33 cellular contexts compared by ENCODE assay signal in genomic region chr12:95141305-95141704, GRCh38.
"Had no signal": no experiment of that assay in that cellular context is flagged by ENCODE, and none has a peak within 500 bp of the region (broad histone marks: within the 10 kb centered on the region; RNA-seq: fewer than 3 reads in every experiment).

No MANE protein-coding gene starts in this region.

- H3K36me3 Mint-ChIP-seq: activated naive CD8-positive, alpha-beta T cell had no signal

- DNase-seq: activated B cell treated with CpG ODN at 0.5 μM for 24 hours; activated CD4-positive, alpha-beta T cell treated with anti-CD3 and anti-CD28 coated beads for 48 hours; activated CD4-positive, alpha-beta T cell treated with anti-CD3 and anti-CD28 coated beads, Interleukin-2, amount 50 U/mL, for 1 hour; activated CD4-positive, alpha-beta T cell treated with anti-CD3 and anti-CD28 coated beads, Interleukin-2, amount 50 U/mL, for 48 hours; activated CD8-positive, alpha-beta memory T cell treated with anti-CD3 and anti-CD28 coated beads for 24 hours; activated CD8-positive, alpha-beta T cell treated with anti-CD3 and anti-CD28 coated beads for 36 hours; activated effector memory CD4-positive, alpha-beta T cell treated with Interleukin-2 at 50 U/mL for 16 hours; activated gamma-delta T cell treated with Interleukin-2 at 50 U/mL for 16 hours; activated naive CD4-positive, alpha-beta T cell treated with anti-CD3 and anti-CD28 coated beads, Interleukin-2, amount 50 U/mL, for 16 hours; activated naive CD4-positive, alpha-beta T cell treated with Interleukin-2 at 50 U/mL for 16 hours; activated T-cell treated with anti-CD3 and anti-CD28 coated beads, Interleukin-2, amount 50 U/mL, for 4 hours; amniotic stem cell; anterior cingulate cortex; brain microvascular endothelial cell; effector CD4-positive, alpha-beta T cell; effector memory CD8-positive, alpha-beta T cell; erythroblast; foreskin keratinocyte; gastrocnemius medialis; glutamatergic neuron; heart left ventricle; T1000; WERI-Rb-1 had no signal

- H3K27me3 Mint-ChIP-seq: activated B cell treated with CpG ODN at 0.5 μM for 24 hours; activated CD8-positive, alpha-beta T cell treated with anti-CD3 and anti-CD28 coated beads for 36 hours; activated naive CD8-positive, alpha-beta T cell; activated T-helper 17 cell treated with anti-CD3 and anti-CD28 coated beads, Interleukin-2, amount 50 U/mL, for 72 hours; central memory CD8-positive, alpha-beta T cell; dendritic cell treated with granulocyte-macrophage colony-stimulating factor and Interleukin-4, amounts not matched to agents 40 ng/mL and 50 ng/mL, for 4 days; effector memory CD8-positive, alpha-beta T cell had no signal

- H3K4me3 Mint-ChIP-seq: activated B cell treated with CpG ODN at 0.5 μM for 24 hours; activated CD8-positive, alpha-beta T cell treated with anti-CD3 and anti-CD28 coated beads for 36 hours; activated naive CD8-positive, alpha-beta T cell; activated T-cell treated with anti-CD3 and anti-CD28 coated beads, Interleukin-2, amount 50 U/mL, for 4 hours; activated T-helper 17 cell treated with anti-CD3 and anti-CD28 coated beads, Interleukin-2, amount 50 U/mL, for 72 hours; central memory CD8-positive, alpha-beta T cell; dendritic cell treated with granulocyte-macrophage colony-stimulating factor and Interleukin-4, amounts not matched to agents 40 ng/mL and 50 ng/mL, for 4 days; effector memory CD8-positive, alpha-beta T cell; T-helper 2 cell treated with Interferon-gamma antibody and Interleukin-4, amounts not matched to agents 5 μg/mL and 100 μg/mL, for 36 hours had no signal

- H3K4me3 ChIP-seq: coronary artery, esophagus muscularis mucosa, gastrocnemius medialis, heart left ventricle had no signal

- FAIRE-seq: astrocyte, bronchial epithelial cell had no signal

- H3K4me1 Mint-ChIP-seq: activated B cell treated with CpG ODN at 0.5 μM for 24 hours; activated T-helper 17 cell treated with anti-CD3 and anti-CD28 coated beads, Interleukin-2, amount 50 U/mL, for 72 hours; central memory CD8-positive, alpha-beta T cell had no signal

- H3K9me3 ChIP-seq: esophagus muscularis mucosa, gastrocnemius medialis, heart left ventricle had no signal

- H3K27ac ChIP-seq: brain microvascular endothelial cell, coronary artery, esophagus muscularis mucosa, foreskin keratinocyte, gastrocnemius medialis, heart left ventricle, WERI-Rb-1 had no signal

- ATAC-seq: activated CD4-positive, CD25-positive, alpha-beta regulatory T cell treated with anti-CD3 and anti-CD28 coated beads, Interleukin-2, amount 50 U/mL, for 24 hours; activated CD8-positive, alpha-beta T cell treated with anti-CD3 and anti-CD28 coated beads for 36 hours; activated T-cell treated with anti-CD3 and anti-CD28 coated beads, Interleukin-2, amount 50 U/mL, for 4 hours; activated T-helper 17 cell treated with anti-CD3 and anti-CD28 coated beads, Interleukin-2, amount 50 U/mL, for 72 hours; effector memory CD8-positive, alpha-beta T cell; foreskin keratinocyte; gastrocnemius medialis; heart left ventricle had no signal

- H3K4me1 ChIP-seq: foreskin keratinocyte had no signal

- H3K36me3 ChIP-seq: gastrocnemius medialis had no signal

- H3K9me3 Mint-ChIP-seq: activated B cell treated with CpG ODN at 0.5 μM for 24 hours; activated CD8-positive, alpha-beta T cell treated with anti-CD3 and anti-CD28 coated beads for 36 hours; activated T-cell treated with anti-CD3 and anti-CD28 coated beads, Interleukin-2, amount 50 U/mL, for 4 hours; activated T-helper 17 cell treated with anti-CD3 and anti-CD28 coated beads, Interleukin-2, amount 50 U/mL, for 72 hours; central memory CD8-positive, alpha-beta T cell; dendritic cell treated with granulocyte-macrophage colony-stimulating factor and Interleukin-4, amounts not matched to agents 40 ng/mL and 50 ng/mL, for 4 days; effector memory CD8-positive, alpha-beta T cell; T-helper 2 cell treated with Interferon-gamma antibody and Interleukin-4, amounts not matched to agents 5 μg/mL and 100 μg/mL, for 36 hours had no signal

- H3K27ac Mint-ChIP-seq: activated B cell treated with CpG ODN at 0.5 μM for 24 hours; activated CD8-positive, alpha-beta T cell treated with anti-CD3 and anti-CD28 coated beads for 36 hours; activated naive CD8-positive, alpha-beta T cell; activated T-helper 17 cell treated with anti-CD3 and anti-CD28 coated beads, Interleukin-2, amount 50 U/mL, for 72 hours; dendritic cell treated with granulocyte-macrophage colony-stimulating factor and Interleukin-4, amounts not matched to agents 40 ng/mL and 50 ng/mL, for 4 days; effector memory CD8-positive, alpha-beta T cell; T-helper 2 cell treated with Interferon-gamma antibody and Interleukin-4, amounts not matched to agents 5 μg/mL and 100 μg/mL, for 36 hours had no signal

- H3K27me3 ChIP-seq: brain microvascular endothelial cell, foreskin keratinocyte, gastrocnemius medialis, heart left ventricle had no signal
